ENCODE assay signal across 14 cellular contexts in genomic region chr1:62406576-62406975, GRCh38. TPM values are rescaled to one million over a fixed set of nuclear protein-coding genes. Genes with fewer than 3 reads are reported as not detected.
A peak's percentile ranks its signal among the peaks of the same experiment; 100 is the strongest.
DNase-seq lines count a peak whose midpoint lies in the region; ATAC-seq and TF ChIP-seq lines count a peak whose summit lies in the region.
"Had no signal": no experiment of that assay in that cellular context is flagged by ENCODE, and none has a peak within 500 bp of the region (broad histone marks: within the 10 kb centered on the region; RNA-seq: fewer than 3 reads in every experiment).

No MANE protein-coding gene starts in this region.

- H3K4me1 ChIP-seq in mesendoderm (ENCODE audit: control insufficient read depth, low read depth, low read length): no peaks in the 10 kb centered on the region
- H3K4me1 ChIP-seq: BE2C, HAP-1 had no signal

- H3K9ac ChIP-seq in SU-DHL-6 (ENCODE audit: low read length) (no peak overlapping the region), mesendoderm (ENCODE audit: low read length) (no peak overlapping the region)

- POLR2A ChIA-PET in RWPE1 (lab: Yijun Ruan, JAX; ENCODE audit: low non-redundant PET): no interaction called here

- H3K18ac ChIP-seq in mesendoderm (ENCODE audit: low read length): no peak overlapping the region

- no peaks in the 10 kb centered on the region for H3K9me2 ChIP-seq in SU-DHL-6 (replicated peaks; ENCODE audit: insufficient read depth, low read length)

- ATAC-seq in omental fat pad (ENCODE audit: low FRiP score): no peak

- no peak overlapping the region for H3K27ac Mint-ChIP-seq in glutamatergic neuron (ENCODE audit: unreplicated experiment)
- H3K27ac Mint-ChIP-seq: CD4-positive, CD25-positive, alpha-beta regulatory T cell; IgD-negative memory B cell had no signal

- no peaks in the 10 kb centered on the region for H3F3A ChIP-seq in SU-DHL-6 (ENCODE audit: insufficient read depth)

- H3K4me1 Mint-ChIP-seq in glutamatergic neuron (ENCODE audit: low read depth, unreplicated experiment): no peaks in the 10 kb centered on the region
- H3K4me1 Mint-ChIP-seq: CD4-positive, CD25-positive, alpha-beta regulatory T cell; CD8-positive, alpha-beta memory T cell; IgD-negative memory B cell had no signal

- H3K79me1 ChIP-seq in mesendoderm (ENCODE audit: low read length): no peaks in the 10 kb centered on the region

- no peaks in the 10 kb centered on the region for H3K36me3 ChIP-seq in SU-DHL-6 (ENCODE audit: low read length)
- no peaks in the 10 kb centered on the region for H3K36me3 ChIP-seq in mesendoderm (ENCODE audit: control insufficient read depth, insufficient read depth, low read length)
- H3K36me3 ChIP-seq: BE2C, HAP-1 had no signal

- no CpG with 5 or more reads among the region's 3 CpGs for WGBS in mesendoderm (ENCODE audit: extremely low coverage, insufficient coverage, low lambda C conversion rate)

- H3K27ac ChIP-seq in SU-DHL-6 (ENCODE audit: low read depth, low read length) (no peak overlapping the region), mesendoderm (ENCODE audit: low read depth, low read length) (no peak overlapping the region), RWPE1 (no peak overlapping the region)

- H3K79me2 ChIP-seq in SU-DHL-6 (ENCODE audit: insufficient read depth, low read length) (no peaks in the 10 kb centered on the region), mesendoderm (ENCODE audit: control insufficient read depth, insufficient read depth, low read length) (no peaks in the 10 kb centered on the region)

- no peak overlapping the region for H3K56ac ChIP-seq in mesendoderm (ENCODE audit: low read length)

- H3K9me3 ChIP-seq in SU-DHL-6 (ENCODE audit: insufficient read depth, low read length): no peaks in the 10 kb centered on the region
- H3K9me3 ChIP-seq: BE2C, HAP-1 had no signal

- H3K4me2 ChIP-seq in SU-DHL-6 (ENCODE audit: low read depth, low read length, poor library complexity, severe bottlenecking) (no peak overlapping the region), mesendoderm (ENCODE audit: low read length) (no peak overlapping the region)

- H4K8ac ChIP-seq in mesendoderm (ENCODE audit: low read depth, low read length): no peak overlapping the region

- H4K5ac ChIP-seq in mesendoderm (ENCODE audit: low read length): no peak overlapping the region

- H2BK120ac ChIP-seq in mesendoderm (ENCODE audit: low read depth, low read length): no peak overlapping the region

- H3K36me3 Mint-ChIP-seq in glutamatergic neuron (ENCODE audit: unreplicated experiment): no peaks in the 10 kb centered on the region
- H3K36me3 Mint-ChIP-seq: CD4-positive, CD25-positive, alpha-beta regulatory T cell; CD8-positive, alpha-beta memory T cell; IgD-negative memory B cell had no signal

- no peaks in the 10 kb centered on the region for H3K27me3 ChIP-seq in SU-DHL-6 (ENCODE audit: low read length)
- H3K27me3 ChIP-seq in mesendoderm (ENCODE audit: insufficient read depth, low read length, poor library complexity): no peaks in the 10 kb centered on the region
- H3K27me3 ChIP-seq: BE2C had no signal

- no peak overlapping the region for H2BK15ac ChIP-seq in mesendoderm (replicated peaks; ENCODE audit: low read depth)

- no peak overlapping the region for H3K4me3 Mint-ChIP-seq in glutamatergic neuron (ENCODE audit: unreplicated experiment)
- H3K4me3 Mint-ChIP-seq: CD4-positive, CD25-positive, alpha-beta regulatory T cell; CD8-positive, alpha-beta memory T cell; IgD-negative memory B cell had no signal

- no peaks in the 10 kb centered on the region for H3K9me3 Mint-ChIP-seq in glutamatergic neuron (ENCODE audit: unreplicated experiment)
- H3K9me3 Mint-ChIP-seq: CD4-positive, CD25-positive, alpha-beta regulatory T cell; CD8-positive, alpha-beta memory T cell; IgD-negative memory B cell had no signal

- TF ChIP-seq CTCF in SU-DHL-6 (IDR thresholded peaks at IDR 0.05; ENCODE audit: insufficient read depth, low read length, poor library complexity, severe bottlenecking) (no peak), omental fat pad (IDR thresholded peaks at IDR 0.05) (no peak), RWPE1 (conservative IDR thresholded peaks at IDR 0.05; ENCODE audit: low read depth) (no peak), glutamatergic neuron (IDR thresholded peaks at IDR 0.05; ENCODE audit: partially characterized antibody, unreplicated experiment) (no peak)

- H3K23ac ChIP-seq in mesendoderm (ENCODE audit: low read length): no peak overlapping the region

- H2AFZ ChIP-seq in SU-DHL-6 (ENCODE audit: low read depth, low read length, severe bottlenecking): peak overlapping the region; percentile 41

- peak; percentile 45 for DNase-seq in ELF-1 (ENCODE audit: low read depth, low spot score)
- peak; percentile 22 for DNase-seq in NCI-H146 (lab: John Stamatoyannopoulos, UW)
- peak; percentile 51 for DNase-seq in mesendoderm
- no peak for DNase-seq in omental fat pad (ENCODE audit: low spot score)
- DNase-seq in RWPE1 (ENCODE audit: low spot score): no peak
- DNase-seq in glutamatergic neuron: no peak
- DNase-seq: BE2C; CD4-positive, CD25-positive, alpha-beta regulatory T cell; CD8-positive, alpha-beta memory T cell; DMS79 had no signal

- H3K4ac ChIP-seq in mesendoderm (ENCODE audit: low read depth, low read length): no peak overlapping the region

- H3K27me3 Mint-ChIP-seq in glutamatergic neuron (ENCODE audit: unreplicated experiment): no peaks in the 10 kb centered on the region
- H3K27me3 Mint-ChIP-seq: IgD-negative memory B cell had no signal

- H4K20me1 ChIP-seq in SU-DHL-6 (ENCODE audit: low read depth, low read length): no peaks in the 10 kb centered on the region

- no peak overlapping the region for H2AK5ac ChIP-seq in mesendoderm (ENCODE audit: low read length)

- H3K4me3 ChIP-seq in SU-DHL-6 (ENCODE audit: insufficient read depth, low read length, poor library complexity, severe bottlenecking) (no peak overlapping the region), mesendoderm (ENCODE audit: low read length) (no peak overlapping the region)
- H3K4me3 ChIP-seq: GM12878, HAP-1 had no signal

- CTCF ChIA-PET in RWPE1 (lab: Yijun Ruan, JAX): interaction anchor here (0.6 to 2.4 kb wide), 7 partner anchors 17 to 379 kb away, joined by 3 to 39 read pairs (median 3); no protein-coding TSS in a partner anchor

- H2BK5ac ChIP-seq in mesendoderm (ENCODE audit: low read length): no peak overlapping the region

RNA-seq across cellular contexts. Expression of gene USP1, which starts 30.3 kb away (rescaled TPM):
- 52.7 TPM for polyA plus RNA-seq in mesendoderm (2013, experiment 1 of 2)
- 52.5 TPM for polyA plus RNA-seq in mesendoderm (2013, experiment 2 of 2)
- total RNA-seq in omental fat pad (10 to 100 TPM; 15.1 to 26.2 (median 16.2) TPM), glutamatergic neuron (ENCODE audit: unreplicated experiment) (13.6 TPM)

Comparison
In these comparisons a context has a peak if more than half of its experiments do, and no peak if none do; other contexts are left out.
1. DNase-seq: peak in ELF-1 (single experiment), NCI-H146 (single experiment) and mesendoderm (single experiment); none in omental fat pad (single experiment), RWPE1 (single experiment) and glutamatergic neuron (single experiment).